In genomic region chr19:40465025-40465780, GRCh38 we compare ENCODE assay signal across 8 cellular contexts. TPM values are rescaled to one million over a fixed set of nuclear protein-coding genes. Genes with fewer than 3 reads are reported as not detected.
DNase-seq lines count a peak whose midpoint lies in the region; ATAC-seq and TF ChIP-seq lines count a peak whose summit lies in the region.

Gene BLVRB, minus strand, starts transcription at chr19:40465745. Its CDS starts 57 bp downstream, at chr19:40465688.

- H3K4me1 Mint-ChIP-seq in activated T-helper 17 cell treated with anti-CD3 and anti-CD28 coated beads, Interleukin-2, amount 50 U/mL, for 72 hours = peaks cover 15% of the 10 kb centered on the region

- no peak within 1 kb of the TSS for H3K27ac ChIP-seq in cardiac muscle cell

- no peaks in the 10 kb centered on the region for H3K9me3 ChIP-seq in cardiac muscle cell (ENCODE audit: low read depth)

- ATAC-seq in activated T-helper 17 cell treated with anti-CD3 and anti-CD28 coated beads, Interleukin-2, amount 50 U/mL, for 72 hours (replicated peaks) = no peak

- POLR2A ChIA-PET in GM10248 (lab: Yijun Ruan, JAX) = interaction anchor here (0.5 to 1.8 kb wide), 9 partner anchors 10 to 160 kb away, joined by 3 to 9 read pairs (median 4); partner anchors contain the start of gene SERTAD1

- peaks cover 15% of the 10 kb centered on the region for H3K36me3 Mint-ChIP-seq in activated T-helper 17 cell treated with anti-CD3 and anti-CD28 coated beads, Interleukin-2, amount 50 U/mL, for 72 hours (ENCODE audit: low read depth)

- H3K4me3 Mint-ChIP-seq in activated T-helper 17 cell treated with anti-CD3 and anti-CD28 coated beads, Interleukin-2, amount 50 U/mL, for 72 hours = peak within 1 kb of the TSS; percentile 90

- H3K36me3 ChIP-seq in cardiac muscle cell = no peaks in the 10 kb centered on the region

- peaks cover 34% of the 10 kb centered on the region for H3K27me3 ChIP-seq in cardiac muscle cell

- H3K27ac Mint-ChIP-seq in activated T-helper 17 cell treated with anti-CD3 and anti-CD28 coated beads, Interleukin-2, amount 50 U/mL, for 72 hours = peak within 1 kb of the TSS; percentile 91

- H3K9me3 Mint-ChIP-seq in activated T-helper 17 cell treated with anti-CD3 and anti-CD28 coated beads, Interleukin-2, amount 50 U/mL, for 72 hours = no peaks in the 10 kb centered on the region

- CTCF ChIA-PET in GM10248 (lab: Yijun Ruan, JAX) = interaction anchor here (0.7 to 6.6 kb wide), 37 partner anchors 10 to 239 kb away, joined by 3 to 52 read pairs (median 6); partner anchors contain the start of genes LTBP4, SERTAD1 and SERTAD3

- peaks cover 5% of the 10 kb centered on the region for H3K27me3 Mint-ChIP-seq in activated T-helper 17 cell treated with anti-CD3 and anti-CD28 coated beads, Interleukin-2, amount 50 U/mL, for 72 hours

- TF ChIP-seq CTCF in cardiac muscle cell (IDR thresholded peaks at IDR 0.05; ENCODE audit: low read depth, low read length) (no peak), GM10248 (IDR thresholded peaks at IDR 0.05; ENCODE audit: control extremely low read depth, extremely low read depth, low read depth, missing control alignments) (no peak)

- peak; percentile 29 for DNase-seq in stimulated activated CD4-positive, alpha-beta T cell treated with anti-CD3 and anti-CD28 coated beads, Interleukin-4, amount 100 ng/mL, for 24 hours
- DNase-seq in stimulated activated CD4-positive, alpha-beta T cell treated with anti-CD3 and anti-CD28 coated beads, Interleukin-4, amount 100 ng/mL, for 1 hour = no peak
- DNase-seq in NAMALWA (ENCODE audit: low spot score) (peak; percentile 65), cardiac muscle cell (ENCODE audit: low read depth in 1 of 2, low spot score in 1 of 2) (peak in 1 of 2 donors; percentile 90), pons (ENCODE audit: low spot score) (peak; percentile 45), islet precursor cell (no peak), GM10248 (ENCODE audit: extremely low spot score) (no peak)

- peak within 1 kb of the TSS; percentile 53 for H3K4me3 ChIP-seq in cardiac muscle cell

- peaks cover 5% of the 10 kb centered on the region for H3K4me1 ChIP-seq in cardiac muscle cell (ENCODE audit: low read depth)

RNA-seq across cellular contexts. Expression of gene BLVRB, which starts in this region (rescaled TPM):
- 10 to 100 TPM; 27.1 to 55.5 TPM for total RNA-seq in activated T-helper 17 cell treated with anti-CD3 and anti-CD28 coated beads, Interleukin-2, amount 50 U/mL, for 72 hours
- total RNA-seq in cardiac muscle cell = 56.7 and 93.8 TPM in 2 replicates
- polyA plus RNA-seq in cardiac muscle cell = 61.5 and 77.0 TPM in 2 replicates

Comparison
In these comparisons a context has a peak if more than half of its experiments do, and no peak if none do; other contexts are left out.
1. DNase-seq: peak in stimulated activated CD4-positive, alpha-beta T cell treated with anti-CD3 and anti-CD28 coated beads, Interleukin-4, amount 100 ng/mL, for 24 hours (single experiment), NAMALWA (single experiment) and pons (single experiment); none in stimulated activated CD4-positive, alpha-beta T cell treated with anti-CD3 and anti-CD28 coated beads, Interleukin-4, amount 100 ng/mL, for 1 hour (single experiment), islet precursor cell (single experiment) and GM10248 (single experiment).